Comparison of ENCODE assay signal across 8 cellular contexts in the genomic region with DNA sequence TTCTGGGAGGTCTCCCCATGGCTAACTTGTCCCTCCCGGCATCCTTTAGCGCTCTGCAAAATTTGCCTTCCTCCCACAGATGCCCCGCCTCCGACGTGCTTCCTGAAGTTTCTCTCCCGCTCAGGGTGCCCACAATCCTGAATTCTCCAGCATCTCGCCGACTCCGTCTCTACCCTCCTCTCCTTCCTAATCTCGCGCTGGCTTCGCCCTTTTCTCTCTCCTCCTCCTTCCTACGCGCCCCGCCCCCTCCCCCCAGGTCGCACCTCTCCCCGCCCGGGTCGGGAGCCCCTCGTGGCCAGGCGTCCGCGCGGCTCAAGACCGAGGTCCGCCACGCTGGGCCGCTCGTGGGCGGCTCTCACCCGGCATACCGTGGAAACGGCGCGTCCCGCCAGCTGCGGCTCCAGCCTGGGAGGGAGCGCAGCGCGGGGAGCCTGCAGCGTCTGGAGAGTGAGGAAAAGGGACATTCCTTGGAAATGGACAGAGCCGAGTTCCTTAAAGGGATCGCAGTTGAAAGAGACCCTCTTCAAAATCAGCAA. TPM values are rescaled to one million over a fixed set of nuclear protein-coding genes. Genes with fewer than 3 reads are reported as not detected.
A peak's percentile ranks its signal among the peaks of the same experiment; 100 is the strongest.
DNase-seq lines count a peak whose midpoint lies in the region; TF ChIP-seq lines count a peak whose summit lies in the region.

No MANE protein-coding gene starts in this region.

- H3K9me3 Mint-ChIP-seq in neural crest cell (no peaks in the 10 kb centered on the region), Calu3 (ENCODE audit: low read depth, unreplicated experiment) (peaks cover 7% of the 10 kb centered on the region)

- no peaks in the 10 kb centered on the region for H4K20me1 ChIP-seq in PC-9 (ENCODE audit: insufficient read depth)

- H3K9me3 ChIP-seq in PC-9 (ENCODE audit: insufficient read depth, low read depth): no peaks in the 10 kb centered on the region

- H2AFZ ChIP-seq in PC-9: no peak overlapping the region

- H3K27me3 Mint-ChIP-seq in neural crest cell (ENCODE audit: low read depth) (peaks cover 65% of the 10 kb centered on the region), Calu3 (ENCODE audit: unreplicated experiment) (no peaks in the 10 kb centered on the region)

- no TSS peak for BruUV-seq in PC-9 (replicated peaks; lab: Mats Ljungman, UMichigan)
- no TSS peak for BruUV-seq in Calu3 (replicated peaks; lab: Mats Ljungman, UMichigan)

- intact Hi-C loops in PC-9 (cut with micrococcal nuclease; ENCODE audit: unreplicated experiment): no loop called here
- intact Hi-C loops in Calu3 (cut with micrococcal nuclease; ENCODE audit: unreplicated experiment): no loop called here

- H3F3A ChIP-seq in PC-9 (ENCODE audit: insufficient read depth, low read depth): peaks cover 17% of the 10 kb centered on the region

- H3K79me2 ChIP-seq in PC-9 (ENCODE audit: low read depth): no peaks in the 10 kb centered on the region

- H3K36me3 Mint-ChIP-seq in neural crest cell (ENCODE audit: low read depth) (no peaks in the 10 kb centered on the region), Calu3 (ENCODE audit: insufficient read depth, unreplicated experiment) (peaks cover 4% of the 10 kb centered on the region)

- H3K4me1 ChIP-seq in PC-9 (replicated peaks; ENCODE audit: insufficient read depth): peaks cover 42% of the 10 kb centered on the region

- H3K4me3 ChIP-seq in AG10803 (ENCODE audit: low read length) (peak overlapping the region; percentile 73), epithelial cell of proximal tubule (ENCODE audit: low read depth, low read length) (peak overlapping the region; percentile 47), PC-9 (no peak overlapping the region)

- CTCF ChIA-PET in PC-9 (lab: Charles Lee): no interaction called here
- CTCF ChIA-PET in Calu3 (lab: Charles Lee): no interaction called here

- no peak overlapping the region for H3K27ac Mint-ChIP-seq in neural crest cell (ENCODE audit: unreplicated experiment)
- H3K27ac Mint-ChIP-seq in Calu3 (ENCODE audit: unreplicated experiment): no peak overlapping the region

- peak overlapping the region; percentile 89 for H3K4me3 Mint-ChIP-seq in neural crest cell
- H3K4me3 Mint-ChIP-seq in Calu3 (ENCODE audit: low read depth, unreplicated experiment): no peak overlapping the region

- no peak overlapping the region for H3K27ac ChIP-seq in PC-9

- POLR2A ChIA-PET in PC-9 (lab: Charles Lee; ENCODE audit: unreplicated experiment): no interaction called here

- no peaks in the 10 kb centered on the region for H3K27me3 ChIP-seq in PC-9 (ENCODE audit: insufficient read depth, low read depth)

- no peaks in the 10 kb centered on the region for H3K9me2 ChIP-seq in PC-9 (ENCODE audit: insufficient read depth)

- TF ChIP-seq CTCF in AG10803 (conservative IDR thresholded peaks at IDR 0.05; ENCODE audit: low read length) (no peak), epithelial cell of proximal tubule (conservative IDR thresholded peaks at IDR 0.05; ENCODE audit: low read depth, low read length) (no peak), neural crest cell (conservative IDR thresholded peaks at IDR 0.05) (no peak), PC-9 (conservative IDR thresholded peaks at IDR 0.05) (no peak), Calu3 (IDR thresholded peaks at IDR 0.05; ENCODE audit: unreplicated experiment) (no peak)

- DNase-seq in AG10803 (ENCODE audit: low read depth): peak; percentile 86
- DNase-seq in LHCN-M2 (ENCODE audit: low read depth): peak; percentile 75
- no peak for DNase-seq in epithelial cell of proximal tubule (ENCODE audit: low read depth)
- peak; percentile 43 for DNase-seq in neural crest cell (ENCODE audit: low read depth, low spot score)
- DNase-seq in stimulated activated CD4-positive, alpha-beta T cell treated with anti-CD3 and anti-CD28 coated beads, Interleukin-4, amount 100 ng/mL, for 1 hour: no peak
- DNase-seq in PC-9: no peak
- no peak for DNase-seq in NCI-H1694 (lab: John Stamatoyannopoulos, UW)
- DNase-seq in Calu3: no peak

- H3K4me2 ChIP-seq in PC-9: no peak overlapping the region

- peaks cover 47% of the 10 kb centered on the region for H3K4me1 Mint-ChIP-seq in neural crest cell
- no peaks in the 10 kb centered on the region for H3K4me1 Mint-ChIP-seq in Calu3 (ENCODE audit: low read depth, unreplicated experiment)

- no peaks in the 10 kb centered on the region for H3K36me3 ChIP-seq in PC-9 (ENCODE audit: low read depth)

RNA-seq across cellular contexts. Expression of gene IRX2, which starts 4.8 kb away (rescaled TPM):
- 5.3 and 6.7 TPM in 2 replicates for total RNA-seq in LHCN-M2 (2014; rRNA removed)
- polyA plus RNA-seq in LHCN-M2 (2012): 2.0 TPM
- 17.2 and 19.3 TPM in 2 replicates for total RNA-seq in epithelial cell of proximal tubule
- total RNA-seq in neural crest cell: 41.6 and 42.5 TPM in 2 replicates
- not detected in 2 replicates for total RNA-seq in PC-9 (2021)
- not detected in 2 replicates for total RNA-seq in Calu3 (2022)

Comparison
In these comparisons a context has a peak if more than half of its experiments do, and no peak if none do; other contexts are left out.
1. DNase-seq: peak in AG10803 (single experiment), LHCN-M2 (single experiment) and neural crest cell (single experiment); none in epithelial cell of proximal tubule (single experiment), stimulated activated CD4-positive, alpha-beta T cell treated with anti-CD3 and anti-CD28 coated beads, Interleukin-4, amount 100 ng/mL, for 1 hour (single experiment), PC-9 (0 of 2), NCI-H1694 (single experiment) and Calu3 (single experiment).